1 cellular context compared by ENCODE assay signal in the genomic region with DNA sequence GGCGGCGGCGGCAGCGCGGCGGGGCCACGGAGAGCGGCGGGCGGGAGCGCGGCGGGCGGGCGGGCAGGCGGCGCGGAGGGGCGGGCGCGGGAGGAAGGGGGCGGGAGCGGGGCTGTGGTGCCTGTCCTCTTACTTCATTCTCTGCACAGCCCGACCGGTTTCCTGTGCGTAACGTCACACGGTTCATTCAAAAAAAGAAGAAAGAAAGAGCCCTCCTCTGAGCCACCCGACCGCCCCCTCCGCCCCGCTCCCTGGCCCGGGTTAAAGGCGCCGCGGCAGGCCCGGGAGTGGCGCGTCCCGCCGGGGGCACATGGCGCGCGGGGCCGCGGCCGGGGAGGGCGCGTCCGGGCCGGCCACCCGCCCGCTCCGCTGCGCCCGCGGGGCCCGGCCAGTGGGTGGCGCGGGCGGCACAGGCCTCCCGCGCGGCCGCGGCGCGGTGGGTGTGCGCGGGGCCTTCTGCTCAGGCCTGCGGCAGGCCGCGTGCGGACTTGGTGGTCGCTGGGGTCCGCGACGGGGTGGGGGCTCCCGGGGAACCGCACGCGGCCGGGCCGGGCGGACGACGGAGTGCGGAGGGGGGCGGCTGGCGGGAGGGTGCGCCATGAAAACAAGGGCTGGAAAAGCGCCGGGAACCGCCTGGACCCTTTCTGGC.
A peak's percentile ranks its signal among the peaks of the same experiment; 100 is the strongest.
TF ChIP-seq lines count a peak whose summit lies in the region.

No MANE protein-coding gene starts in this region.

TF ChIP-seq in IMR-90, 13 proteins besides CTCF, POLR2A, EP300 and RAD21:
- no peak for TF ChIP-seq BHLHE40 (IDR thresholded peaks at IDR 0.05; ENCODE audit: low read depth, low read length)
- 0 out of 2 replicates have a peak, but pooled peaks have one; percentile 6 for TF ChIP-seq USF2 (IDR thresholded peaks at IDR 0.05; ENCODE audit: low read depth, low read length)
- 0 out of 2 replicates have a peak, but pooled peaks have one; percentile 36 for TF ChIP-seq MXI1 (IDR thresholded peaks at IDR 0.05; ENCODE audit: borderline replicate concordance, low read depth, low read length)
